ENCODE assay signal across 13 cellular contexts in genomic region chr5:58365791-58366190, GRCh38.
A peak's percentile ranks its signal among the peaks of the same experiment; 100 is the strongest.
DNase-seq lines count a peak whose midpoint lies in the region; ATAC-seq lines count a peak whose summit lies in the region.
"Had no signal": no experiment of that assay in that cellular context is flagged by ENCODE, and none has a peak within 500 bp of the region (broad histone marks: within the 10 kb centered on the region; RNA-seq: fewer than 3 reads in every experiment).

No MANE protein-coding gene starts in this region.

- no peak overlapping the region for H3K27ac Mint-ChIP-seq in activated CD4-positive, alpha-beta T cell treated with anti-CD3 and anti-CD28 coated beads, Interleukin-2, amount 10 ng/mL, durations not matched to agents 24 days and 14 days
- H3K27ac Mint-ChIP-seq in activated CD4-positive, alpha-beta T cell treated with anti-CD3 and anti-CD28 coated beads for 36 hours = no peak overlapping the region
- H3K27ac Mint-ChIP-seq: B cell; CD4-positive, alpha-beta T cell; CD8-positive, alpha-beta T cell had no signal

- POLR2A ChIA-PET in activated CD4-positive, alpha-beta T cell treated with anti-CD3 and anti-CD28 coated beads for 36 hours (lab: Charles Lee) = no interaction called here

- no peaks in the 10 kb centered on the region for H3K9me3 Mint-ChIP-seq in activated CD4-positive, alpha-beta T cell treated with anti-CD3 and anti-CD28 coated beads, Interleukin-2, amount 10 ng/mL, durations not matched to agents 24 days and 14 days
- H3K9me3 Mint-ChIP-seq in activated CD4-positive, alpha-beta T cell treated with anti-CD3 and anti-CD28 coated beads for 36 hours (ENCODE audit: low read depth) = no peaks in the 10 kb centered on the region
- H3K9me3 Mint-ChIP-seq: CD4-positive, alpha-beta T cell; CD8-positive, alpha-beta T cell had no signal

- intact Hi-C loops in activated CD4-positive, alpha-beta T cell treated with anti-CD3 and anti-CD28 coated beads, Interleukin-2, amount 10 ng/mL, durations not matched to agents 24 days and 14 days (cut with micrococcal nuclease) = no loop called here
- intact Hi-C loops in activated CD4-positive, alpha-beta T cell treated with anti-CD3 and anti-CD28 coated beads for 36 hours (cut with DNase I, micrococcal nuclease) = no loop called here
- intact Hi-C loops in head of caudate nucleus (cut with DNase I) = no loop called here

- no peak for ATAC-seq in activated CD4-positive, alpha-beta T cell treated with anti-CD3 and anti-CD28 coated beads for 36 hours
- ATAC-seq: A549; CD8-positive, alpha-beta T cell had no signal

- no peak overlapping the region for H3K4me3 Mint-ChIP-seq in activated CD4-positive, alpha-beta T cell treated with anti-CD3 and anti-CD28 coated beads, Interleukin-2, amount 10 ng/mL, durations not matched to agents 24 days and 14 days
- H3K4me3 Mint-ChIP-seq in activated CD4-positive, alpha-beta T cell treated with anti-CD3 and anti-CD28 coated beads for 36 hours = no peak overlapping the region
- H3K4me3 Mint-ChIP-seq: B cell; CD4-positive, alpha-beta T cell; CD8-positive, alpha-beta T cell had no signal

- no peaks in the 10 kb centered on the region for H3K36me3 Mint-ChIP-seq in activated CD4-positive, alpha-beta T cell treated with anti-CD3 and anti-CD28 coated beads, Interleukin-2, amount 10 ng/mL, durations not matched to agents 24 days and 14 days (ENCODE audit: low read depth)
- H3K36me3 Mint-ChIP-seq in activated CD4-positive, alpha-beta T cell treated with anti-CD3 and anti-CD28 coated beads for 36 hours (ENCODE audit: low read depth) = no peaks in the 10 kb centered on the region
- H3K36me3 Mint-ChIP-seq: CD8-positive, alpha-beta T cell had no signal

- CTCF ChIA-PET in activated CD4-positive, alpha-beta T cell treated with anti-CD3 and anti-CD28 coated beads for 36 hours (lab: Charles Lee) = interaction anchor here (0.9 kb wide), 1 partner anchor 94 kb away, joined by 4 read pairs; the partner anchor contains the start of gene PLK2

- no peaks in the 10 kb centered on the region for H3K4me1 Mint-ChIP-seq in activated CD4-positive, alpha-beta T cell treated with anti-CD3 and anti-CD28 coated beads, Interleukin-2, amount 10 ng/mL, durations not matched to agents 24 days and 14 days
- no peaks in the 10 kb centered on the region for H3K4me1 Mint-ChIP-seq in activated CD4-positive, alpha-beta T cell treated with anti-CD3 and anti-CD28 coated beads for 36 hours
- H3K4me1 Mint-ChIP-seq: B cell had no signal

- H3K27me3 Mint-ChIP-seq in activated CD4-positive, alpha-beta T cell treated with anti-CD3 and anti-CD28 coated beads, Interleukin-2, amount 10 ng/mL, durations not matched to agents 24 days and 14 days = no peaks in the 10 kb centered on the region
- H3K27me3 Mint-ChIP-seq in activated CD4-positive, alpha-beta T cell treated with anti-CD3 and anti-CD28 coated beads for 36 hours = peaks cover 6% of the 10 kb centered on the region

- DNase-seq in activated CD4-positive, alpha-beta T cell treated with anti-CD3 and anti-CD28 coated beads, Interleukin-2, amount 10 ng/mL, durations not matched to agents 24 days and 14 days = peak; percentile 14
- DNase-seq in activated CD4-positive, alpha-beta T cell treated with anti-CD3 and anti-CD28 coated beads for 36 hours = no peak
- DNase-seq in head of caudate nucleus = peak in 33 of 42 donors; percentile 2 to 80 (median 46)
- no peak for DNase-seq in glomerular visceral epithelial cell (ENCODE audit: extremely low spot score)
- DNase-seq in HUDEP-2 (lab: John Stamatoyannopoulos, UW; ENCODE audit: unreplicated experiment in 76 of 76) = no peak
- DNase-seq: AML-193; Caco-2; Calu3; CD4-positive, alpha-beta T cell; CD8-positive, alpha-beta T cell; GF-D8 had no signal

Comparison
In these comparisons a context has a peak if more than half of its experiments do, and no peak if none do; other contexts are left out.
1. DNase-seq: peak in activated CD4-positive, alpha-beta T cell treated with anti-CD3 and anti-CD28 coated beads, Interleukin-2, amount 10 ng/mL, durations not matched to agents 24 days and 14 days (single experiment) and head of caudate nucleus (33 of 42); none in activated CD4-positive, alpha-beta T cell treated with anti-CD3 and anti-CD28 coated beads for 36 hours (single experiment), glomerular visceral epithelial cell (single experiment) and HUDEP-2 (0 of 76).